In the genomic region with DNA sequence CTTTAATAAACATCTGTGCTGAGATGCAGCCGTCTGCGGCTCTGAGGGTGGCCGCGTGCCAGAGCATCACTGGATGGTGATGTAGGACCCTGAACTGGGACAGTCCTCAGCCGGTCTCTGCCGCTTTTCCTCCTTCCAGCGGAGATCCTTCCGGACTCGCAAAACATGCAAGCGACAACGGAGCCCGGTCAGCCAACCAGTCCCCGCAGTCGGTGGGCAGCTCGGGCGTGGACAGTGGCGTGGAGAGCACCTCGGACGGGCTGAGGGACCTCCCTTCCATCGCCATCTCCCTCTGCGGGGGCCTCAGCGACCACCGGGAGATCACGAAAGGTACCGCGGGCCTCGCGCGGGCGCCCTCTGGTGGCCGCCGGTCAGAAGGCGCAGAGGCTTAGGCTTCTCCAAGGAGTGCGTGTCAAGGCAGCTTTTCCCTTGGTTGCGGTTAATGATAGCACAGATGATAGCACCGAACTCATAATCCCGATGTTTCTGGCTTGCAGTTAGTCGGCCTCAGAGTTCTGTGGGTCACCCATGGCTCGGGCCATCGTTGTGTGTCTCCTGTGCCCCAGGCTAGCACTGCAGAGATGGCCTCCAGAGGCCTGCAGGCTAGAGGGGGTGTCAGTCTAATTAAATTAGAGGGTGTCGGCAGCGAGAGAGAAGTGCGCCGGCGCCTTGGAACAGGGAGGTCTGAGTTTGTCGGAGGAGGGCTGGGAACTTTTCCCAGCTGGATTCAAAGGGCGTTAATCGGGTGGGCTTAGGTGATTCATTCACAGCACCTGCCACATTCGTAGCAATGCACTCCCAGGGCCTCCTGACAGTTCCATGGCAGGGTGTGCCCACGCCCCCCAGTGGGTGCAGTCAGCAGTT, we compare ENCODE assay signal across 8 cellular contexts. TPM values are rescaled to one million over a fixed set of nuclear protein-coding genes. Genes with fewer than 3 reads are reported as not detected.
A peak's percentile ranks its signal among the peaks of the same experiment; 100 is the strongest.
DNase-seq lines count a peak whose midpoint lies in the region; ATAC-seq and TF ChIP-seq lines count a peak whose summit lies in the region.

No MANE protein-coding gene starts in this region.

- CTCF ChIA-PET in activated CD4-positive, alpha-beta T cell treated with anti-CD3 and anti-CD28 coated beads for 36 hours (lab: Charles Lee), result interaction anchor here (0.6 to 12.8 kb wide), 22 partner anchors 8 to 948 kb away, joined by 3 to 171 read pairs (median 3); no protein-coding TSS in a partner anchor

- peak; percentile 64 for ATAC-seq in activated CD4-positive, alpha-beta T cell treated with anti-CD3 and anti-CD28 coated beads for 36 hours
- ATAC-seq in HG02623 (IDR thresholded peaks at IDR 0.05; ENCODE audit: unreplicated experiment), result no peak

- peaks cover 1% of the 10 kb centered on the region for H3K4me1 Mint-ChIP-seq in activated CD4-positive, alpha-beta T cell treated with anti-CD3 and anti-CD28 coated beads for 36 hours

- H3K27ac Mint-ChIP-seq in activated CD4-positive, alpha-beta T cell treated with anti-CD3 and anti-CD28 coated beads for 36 hours, result no peak overlapping the region

- no peak overlapping the region for H3K4me3 Mint-ChIP-seq in activated CD4-positive, alpha-beta T cell treated with anti-CD3 and anti-CD28 coated beads for 36 hours

- no peaks in the 10 kb centered on the region for H3K9me3 Mint-ChIP-seq in activated CD4-positive, alpha-beta T cell treated with anti-CD3 and anti-CD28 coated beads for 36 hours (ENCODE audit: low read depth)

- H3K27me3 Mint-ChIP-seq in activated CD4-positive, alpha-beta T cell treated with anti-CD3 and anti-CD28 coated beads for 36 hours, result no peaks in the 10 kb centered on the region

- H3K27ac ChIP-seq in C4-2B (no peak overlapping the region), HL-60 (replicated peaks) (no peak overlapping the region)

- intact Hi-C loops in activated CD4-positive, alpha-beta T cell treated with anti-CD3 and anti-CD28 coated beads for 36 hours (cut with DNase I, micrococcal nuclease), result no loop called here

- H3K4me3 ChIP-seq in HL-60 (replicated peaks; ENCODE audit: insufficient read depth, low read length) (no peak overlapping the region), kidney epithelial cell (ENCODE audit: low read depth, low read length) (no peak overlapping the region)

- H3K27me3 ChIP-seq in HL-60 (ENCODE audit: insufficient read depth, poor library complexity, severe bottlenecking) (no peaks in the 10 kb centered on the region), kidney epithelial cell (ENCODE audit: control insufficient read depth, insufficient read depth, low read length) (no peaks in the 10 kb centered on the region)

- peaks cover 7% of the 10 kb centered on the region for H3K36me3 ChIP-seq in kidney epithelial cell (ENCODE audit: control insufficient read depth, insufficient read depth, low read length)

- TF ChIP-seq CTCF in C4-2B (conservative IDR thresholded peaks at IDR 0.05) (peak; percentile 92), HL-60 (IDR thresholded peaks at IDR 0.05; ENCODE audit: insufficient read depth, low read length) (peak; percentile 80), kidney epithelial cell (IDR thresholded peaks at IDR 0.05; ENCODE audit: insufficient read depth, low read length, poor library complexity, severe bottlenecking) (peak; percentile 98)

- peaks cover 64% of the 10 kb centered on the region for H3K36me3 Mint-ChIP-seq in activated CD4-positive, alpha-beta T cell treated with anti-CD3 and anti-CD28 coated beads for 36 hours (ENCODE audit: low read depth)

- DNase-seq in HL-60 (ENCODE audit: low read depth in 1 of 2, low spot score in 1 of 2) (peak in 1 of 2 experiments; percentile 7), cerebellum (ENCODE audit: low spot score) (peak; percentile 63), kidney epithelial cell (ENCODE audit: low read depth) (no peak), RKO (ENCODE audit: low spot score) (no peak)
- DNase-seq in activated CD4-positive, alpha-beta T cell treated with anti-CD3 and anti-CD28 coated beads for 36 hours, result peak; percentile 68
- DNase-seq in stimulated activated CD4-positive, alpha-beta T cell treated with anti-CD3 and anti-CD28 coated beads, Interleukin-2, amount 100 ng/mL, for 24 hours, result peak; percentile 60

- POLR2A ChIA-PET in activated CD4-positive, alpha-beta T cell treated with anti-CD3 and anti-CD28 coated beads for 36 hours (lab: Charles Lee), result no interaction called here

RNA-seq across cellular contexts. Expression of gene LPIN1, which starts 38.5 kb away (rescaled TPM):
- total RNA-seq in activated CD4-positive, alpha-beta T cell treated with anti-CD3 and anti-CD28 coated beads for 36 hours, result 10 to 100 TPM; 40.6 to 42.9 TPM
- 45.2 TPM for total RNA-seq in cerebellum
- 23.6 and 30.6 TPM in 2 replicates for total RNA-seq in kidney epithelial cell

Comparison
In these comparisons a context has a peak if more than half of its experiments do, and no peak if none do; other contexts are left out.
1. DNase-seq: peak in activated CD4-positive, alpha-beta T cell treated with anti-CD3 and anti-CD28 coated beads for 36 hours (single experiment), cerebellum (single experiment) and stimulated activated CD4-positive, alpha-beta T cell treated with anti-CD3 and anti-CD28 coated beads, Interleukin-2, amount 100 ng/mL, for 24 hours (2 of 2); none in kidney epithelial cell (single experiment) and RKO (single experiment).
2. Peak in every context shown above with its lines, with median percentiles within 50 percentile points of each other: CTCF ChIP-seq.